ENCODE assay signal across 21 cellular contexts in genomic region chr16:89291776-89292175, GRCh38.
A peak's percentile ranks its signal among the peaks of the same experiment; 100 is the strongest.
DNase-seq lines count a peak whose midpoint lies in the region; ATAC-seq and TF ChIP-seq lines count a peak whose summit lies in the region.
"Had no signal": no experiment of that assay in that cellular context is flagged by ENCODE, and none has a peak within 500 bp of the region (broad histone marks: within the 10 kb centered on the region; RNA-seq: fewer than 3 reads in every experiment).

No MANE protein-coding gene starts in this region.

- H3K4me1 Mint-ChIP-seq in activated naive CD4-positive, alpha-beta T cell treated with anti-CD3 and anti-CD28 coated beads, Interleukin-2, amount 50 U/mL, for 24 hours = peaks cover 24% of the 10 kb centered on the region
- H3K4me1 Mint-ChIP-seq in endothelial cell (ENCODE audit: unreplicated experiment) = peaks cover 48% of the 10 kb centered on the region

- no peak overlapping the region for H3K4me3 ChIP-seq in neutrophil (ENCODE audit: low read depth in 1 of 2, low read length in 1 of 2)
- H3K4me3 ChIP-seq: sigmoid colon, vagina had no signal

- H3K36me3 ChIP-seq in neutrophil = peaks cover 50% of the 10 kb centered on the region

- H3K9me3 Mint-ChIP-seq in activated naive CD4-positive, alpha-beta T cell treated with anti-CD3 and anti-CD28 coated beads, Interleukin-2, amount 50 U/mL, for 24 hours = no peaks in the 10 kb centered on the region
- no peaks in the 10 kb centered on the region for H3K9me3 Mint-ChIP-seq in endothelial cell (ENCODE audit: unreplicated experiment)
- H3K9me3 Mint-ChIP-seq: activated B cell treated with CpG ODN at 0.5 μM for 24 hours, memory B cell had no signal

- H3K4me1 ChIP-seq in neutrophil (ENCODE audit: control insufficient read depth in 1 of 2, insufficient read depth in 1 of 2, low read depth in 1 of 2, low read length in 1 of 2) = peaks cover 19 to 21% of the 10 kb centered on the region in 2 experiments

- H3K36me3 Mint-ChIP-seq in activated naive CD4-positive, alpha-beta T cell treated with anti-CD3 and anti-CD28 coated beads, Interleukin-2, amount 50 U/mL, for 24 hours = peaks cover 3% of the 10 kb centered on the region
- H3K36me3 Mint-ChIP-seq in endothelial cell (ENCODE audit: low read depth, unreplicated experiment) = peaks cover 32% of the 10 kb centered on the region

- peak overlapping the region; percentile 72 for H3K27ac Mint-ChIP-seq in activated naive CD4-positive, alpha-beta T cell treated with anti-CD3 and anti-CD28 coated beads, Interleukin-2, amount 50 U/mL, for 24 hours
- peak overlapping the region; percentile 52 for H3K27ac Mint-ChIP-seq in endothelial cell (ENCODE audit: unreplicated experiment)
- H3K27ac Mint-ChIP-seq: activated B cell treated with CpG ODN at 0.5 μM for 24 hours, memory B cell, T-helper 17 cell had no signal

- CTCF ChIA-PET in RWPE1 (lab: Yijun Ruan, JAX) = interaction anchor here (1.3 kb wide), 1 partner anchor 15 kb away, joined by 3 read pairs; no protein-coding TSS in a partner anchor

- DNase-seq in activated naive CD4-positive, alpha-beta T cell treated with anti-CD3 and anti-CD28 coated beads, Interleukin-2, amount 50 U/mL, for 16 hours = no peak
- DNase-seq in RWPE1 (ENCODE audit: low spot score) = no peak
- DNase-seq in endothelial cell (ENCODE audit: low spot score) = no peak
- no peak for DNase-seq in NCI-H2171 (lab: John Stamatoyannopoulos, UW)
- DNase-seq: activated B cell treated with CpG ODN at 0.5 μM for 24 hours; activated effector memory CD4-positive, alpha-beta T cell treated with Interleukin-2 at 50 U/mL for 16 hours; EL; NCI-H187 treated with DMSO at 0.1 percent for 48 hours; NCI-H510A; occipital lobe; SIG-M5; sigmoid colon; substantia nigra; T-helper 17 cell had no signal

- no peaks in the 10 kb centered on the region for H3K9me3 ChIP-seq in neutrophil
- H3K9me3 ChIP-seq: sigmoid colon, vagina had no signal

- TF ChIP-seq CTCF in RWPE1 (conservative IDR thresholded peaks at IDR 0.05; ENCODE audit: low read depth) = no peak
- TF ChIP-seq CTCF in endothelial cell (IDR thresholded peaks at IDR 0.05; ENCODE audit: unreplicated experiment) = no peak
- no peak for TF ChIP-seq CTCF in neutrophil (IDR thresholded peaks at IDR 0.05)

- H3K27ac ChIP-seq in RWPE1 (peak overlapping the region; percentile 52), neutrophil (peak overlapping the region; percentile 9)
- H3K27ac ChIP-seq: vagina had no signal

- H3K27me3 Mint-ChIP-seq in activated naive CD4-positive, alpha-beta T cell treated with anti-CD3 and anti-CD28 coated beads, Interleukin-2, amount 50 U/mL, for 24 hours = no peaks in the 10 kb centered on the region
- H3K27me3 Mint-ChIP-seq in endothelial cell (ENCODE audit: unreplicated experiment) = peaks cover 31% of the 10 kb centered on the region
- H3K27me3 Mint-ChIP-seq: activated B cell treated with CpG ODN at 0.5 μM for 24 hours, memory B cell, T-helper 17 cell had no signal

- POLR2A ChIA-PET in RWPE1 (lab: Yijun Ruan, JAX; ENCODE audit: low non-redundant PET) = no interaction called here

- no peaks in the 10 kb centered on the region for H3K27me3 ChIP-seq in neutrophil
- H3K27me3 ChIP-seq: sigmoid colon, vagina had no signal

- ATAC-seq in HG03175 (IDR thresholded peaks at IDR 0.05; ENCODE audit: unreplicated experiment) (no peak), HG03521 (IDR thresholded peaks at IDR 0.05; ENCODE audit: unreplicated experiment) (no peak)
- ATAC-seq: esophagus mucosa, T-helper 17 cell had no signal

- no peak overlapping the region for H3K4me3 Mint-ChIP-seq in activated naive CD4-positive, alpha-beta T cell treated with anti-CD3 and anti-CD28 coated beads, Interleukin-2, amount 50 U/mL, for 24 hours
- H3K4me3 Mint-ChIP-seq in endothelial cell (ENCODE audit: unreplicated experiment) = peak overlapping the region; percentile 63
- H3K4me3 Mint-ChIP-seq: activated B cell treated with CpG ODN at 0.5 μM for 24 hours, memory B cell, T-helper 17 cell had no signal
